8 cellular contexts compared by ENCODE assay signal in the genomic region with DNA sequence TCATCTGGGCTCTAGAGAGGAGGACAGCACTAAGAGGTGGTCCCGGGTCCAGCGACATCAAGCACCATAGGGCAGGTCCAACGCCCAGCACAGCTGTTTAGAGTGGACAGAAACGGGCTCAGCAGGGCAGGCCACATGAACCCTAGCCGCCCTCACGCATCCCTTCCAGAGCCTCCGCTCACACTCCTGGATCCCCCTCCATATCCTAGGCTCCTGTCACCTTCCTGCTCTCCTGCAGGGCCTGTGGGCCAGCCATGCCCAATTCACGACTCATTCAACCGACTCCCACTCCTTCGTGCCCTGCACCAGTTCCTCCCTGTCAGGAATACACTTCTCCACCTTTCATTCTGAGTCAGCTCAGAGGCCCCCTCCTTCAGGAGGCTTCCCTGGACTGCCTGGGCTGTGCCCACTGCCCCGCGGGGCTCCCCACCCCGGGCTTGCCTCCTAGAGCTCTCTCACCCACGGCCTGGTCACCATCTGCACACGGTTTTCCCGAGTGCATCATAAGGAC.
DNase-seq lines count a peak whose midpoint lies in the region; ATAC-seq and TF ChIP-seq lines count a peak whose summit lies in the region.

No MANE protein-coding gene starts in this region.

- H3K9ac ChIP-seq in Karpas-422 (ENCODE audit: low read length) = peak overlapping the region; percentile 76
- no peak overlapping the region for H3K9ac ChIP-seq in endodermal cell (ENCODE audit: extremely low read depth, low read length, poor library complexity, severe bottlenecking)

- in situ Hi-C loops in astrocyte of the spinal cord (cut with HindIII; ENCODE audit: low sequenced_read_pairs) = no loop called here

- no peaks in the 10 kb centered on the region for H3K27me3 ChIP-seq in CD4-positive, CD25-positive, alpha-beta regulatory T cell (ENCODE audit: control insufficient read depth, insufficient read depth, low read length)
- H3K27me3 ChIP-seq in Karpas-422 (ENCODE audit: low read length) = no peaks in the 10 kb centered on the region
- peaks cover 17% of the 10 kb centered on the region for H3K27me3 ChIP-seq in endodermal cell (ENCODE audit: control insufficient read depth, insufficient read depth, low read length, poor library complexity, severe bottlenecking)

- H3K4me3 ChIP-seq in CD4-positive, CD25-positive, alpha-beta regulatory T cell (ENCODE audit: low read depth, low read length) = peak overlapping the region; percentile 44
- H3K4me3 ChIP-seq in Karpas-422 (ENCODE audit: low read length) (peak overlapping the region; percentile 72), astrocyte of the spinal cord (ENCODE audit: low read depth, low read length) (no peak overlapping the region), endodermal cell (ENCODE audit: low read length) (no peak overlapping the region)

- H3K9me3 ChIP-seq in CD4-positive, CD25-positive, alpha-beta regulatory T cell (ENCODE audit: control insufficient read depth in 2 of 2, low read length in 2 of 2) = peaks cover 0 to 4% of the 10 kb centered on the region in 2 experiments
- no peaks in the 10 kb centered on the region for H3K9me3 ChIP-seq in Karpas-422 (ENCODE audit: low read length)
- H3K9me3 ChIP-seq in endodermal cell (ENCODE audit: control insufficient read depth, low read length) = no peaks in the 10 kb centered on the region

- no peaks in the 10 kb centered on the region for H3K79me2 ChIP-seq in Karpas-422 (ENCODE audit: low read length)

- H4K20me1 ChIP-seq in Karpas-422 (ENCODE audit: insufficient read depth, low read depth, low read length) = no peaks in the 10 kb centered on the region

- peaks cover 12% of the 10 kb centered on the region for H3K4me1 ChIP-seq in CD4-positive, CD25-positive, alpha-beta regulatory T cell (ENCODE audit: control insufficient read depth, insufficient read depth, low read length, poor library complexity, severe bottlenecking)
- H3K4me1 ChIP-seq in Karpas-422 (ENCODE audit: low read length) (peaks cover 29% of the 10 kb centered on the region), endodermal cell (ENCODE audit: control insufficient read depth, insufficient read depth, low read length) (no peaks in the 10 kb centered on the region)

- no peak for DNase-seq in CD4-positive, CD25-positive, alpha-beta regulatory T cell
- DNase-seq in Karpas-422 = no peak
- peak; percentile 8 for DNase-seq in astrocyte of the spinal cord (ENCODE audit: low read depth, low spot score)
- no peak for DNase-seq in natural killer cell treated with Interleukin-12 subunit alpha and Interleukin-12 subunit beta and Interleukin-15 and Interleukin-18, amount 100 ng/mL, for 72 hours (ENCODE audit: low spot score)
- no peak for DNase-seq in stimulated activated CD4-positive, alpha-beta T cell treated with anti-CD3 and anti-CD28 coated beads, Interleukin-4, amount 100 ng/mL, for 1 hour
- DNase-seq in KG1 (lab: John Stamatoyannopoulos, UW) = no peak
- no peak for DNase-seq in endodermal cell

- no peak for ATAC-seq in CD4-positive, CD25-positive, alpha-beta regulatory T cell (ENCODE audit: low read depth in 2 of 2)
- ATAC-seq in natural killer cell treated with Interleukin-12 subunit alpha and Interleukin-12 subunit beta and Interleukin-15 and Interleukin-18, amount 100 ng/mL, for 72 hours = no peak
- ATAC-seq in GM19324 (IDR thresholded peaks at IDR 0.05; ENCODE audit: low FRiP score, unreplicated experiment) = no peak

- no peak overlapping the region for H3K27ac ChIP-seq in CD4-positive, CD25-positive, alpha-beta regulatory T cell (ENCODE audit: insufficient read depth, low read length, poor library complexity, severe bottlenecking)
- H3K27ac ChIP-seq in Karpas-422 (ENCODE audit: low read length) = no peak overlapping the region
- H3K27ac ChIP-seq in endodermal cell (ENCODE audit: low read depth, low read length) = no peak overlapping the region

- no peaks in the 10 kb centered on the region for H3K36me3 Mint-ChIP-seq in CD4-positive, CD25-positive, alpha-beta regulatory T cell
- H3K36me3 Mint-ChIP-seq in natural killer cell treated with Interleukin-12 subunit alpha and Interleukin-12 subunit beta and Interleukin-15 and Interleukin-18, amount 100 ng/mL, for 72 hours = no peaks in the 10 kb centered on the region
- H3K36me3 Mint-ChIP-seq in endodermal cell (ENCODE audit: low read depth) = no peaks in the 10 kb centered on the region

- H3K27me3 Mint-ChIP-seq in CD4-positive, CD25-positive, alpha-beta regulatory T cell = peaks cover 11% of the 10 kb centered on the region
- H3K27me3 Mint-ChIP-seq in natural killer cell treated with Interleukin-12 subunit alpha and Interleukin-12 subunit beta and Interleukin-15 and Interleukin-18, amount 100 ng/mL, for 72 hours = peaks cover 0 to 2% of the 10 kb centered on the region in 2 donors
- peaks cover 37% of the 10 kb centered on the region for H3K27me3 Mint-ChIP-seq in endodermal cell (ENCODE audit: insufficient read depth)

- peak overlapping the region; percentile 82 for H3K4me2 ChIP-seq in Karpas-422 (ENCODE audit: low read depth, low read length, poor library complexity, severe bottlenecking)

- peaks cover 0 to 1% (median 0%) of the 10 kb centered on the region in 7 donors for H3K9me3 Mint-ChIP-seq in CD4-positive, CD25-positive, alpha-beta regulatory T cell
- no peaks in the 10 kb centered on the region for H3K9me3 Mint-ChIP-seq in natural killer cell treated with Interleukin-12 subunit alpha and Interleukin-12 subunit beta and Interleukin-15 and Interleukin-18, amount 100 ng/mL, for 72 hours
- H3K9me3 Mint-ChIP-seq in endodermal cell = no peaks in the 10 kb centered on the region

- no peaks in the 10 kb centered on the region for H3K9me2 ChIP-seq in Karpas-422 (replicated peaks; ENCODE audit: insufficient read depth, low read length)

- H2AFZ ChIP-seq in Karpas-422 (ENCODE audit: low read length) = peak overlapping the region; percentile 90

- peak overlapping the region; percentile 15 to 64 (median 41) for H3K27ac Mint-ChIP-seq in CD4-positive, CD25-positive, alpha-beta regulatory T cell
- peak overlapping the region in 1 of 2 donors; percentile 73 for H3K27ac Mint-ChIP-seq in natural killer cell treated with Interleukin-12 subunit alpha and Interleukin-12 subunit beta and Interleukin-15 and Interleukin-18, amount 100 ng/mL, for 72 hours
- no peak overlapping the region for H3K27ac Mint-ChIP-seq in endodermal cell

- 91% methylated on average over 10 to 16 of the region's 16 CpGs for WGBS in endodermal cell (ENCODE audit: insufficient coverage in 1 of 2, insufficient read length in 1 of 2), 2 experiments

- H3K4me3 Mint-ChIP-seq in CD4-positive, CD25-positive, alpha-beta regulatory T cell = peak overlapping the region; percentile 60 to 79 (median 68)
- H3K4me3 Mint-ChIP-seq in natural killer cell treated with Interleukin-12 subunit alpha and Interleukin-12 subunit beta and Interleukin-15 and Interleukin-18, amount 100 ng/mL, for 72 hours = peak overlapping the region; percentile 60
- H3K4me3 Mint-ChIP-seq in endodermal cell = no peak overlapping the region

- TF ChIP-seq CTCF in astrocyte of the spinal cord (IDR thresholded peaks at IDR 0.05; ENCODE audit: low read depth, low read length) (no peak), endodermal cell (conservative IDR thresholded peaks at IDR 0.05) (no peak)

- peaks cover 0 to 16% (median 0%) of the 10 kb centered on the region in 4 donors for H3K4me1 Mint-ChIP-seq in CD4-positive, CD25-positive, alpha-beta regulatory T cell
- peaks cover 0 to 9% of the 10 kb centered on the region in 2 donors for H3K4me1 Mint-ChIP-seq in natural killer cell treated with Interleukin-12 subunit alpha and Interleukin-12 subunit beta and Interleukin-15 and Interleukin-18, amount 100 ng/mL, for 72 hours (ENCODE audit: low read depth in 2 of 2)
- peaks cover 8% of the 10 kb centered on the region for H3K4me1 Mint-ChIP-seq in endodermal cell

- no peaks in the 10 kb centered on the region for H3K36me3 ChIP-seq in CD4-positive, CD25-positive, alpha-beta regulatory T cell (ENCODE audit: control insufficient read depth, insufficient read depth, low read length)
- no peaks in the 10 kb centered on the region for H3K36me3 ChIP-seq in Karpas-422 (ENCODE audit: insufficient read depth, low read length)
- H3K36me3 ChIP-seq in endodermal cell (ENCODE audit: control insufficient read depth, insufficient read depth, low read length) = no peaks in the 10 kb centered on the region

Comparison
In these comparisons a context has a peak if more than half of its experiments do, and no peak if none do; other contexts are left out.
1. H3K4me3 ChIP-seq: peak in CD4-positive, CD25-positive, alpha-beta regulatory T cell (single experiment) and Karpas-422 (single experiment); none in astrocyte of the spinal cord (single experiment) and endodermal cell (single experiment).